8 cellular contexts compared by ENCODE assay signal in the genomic region with DNA sequence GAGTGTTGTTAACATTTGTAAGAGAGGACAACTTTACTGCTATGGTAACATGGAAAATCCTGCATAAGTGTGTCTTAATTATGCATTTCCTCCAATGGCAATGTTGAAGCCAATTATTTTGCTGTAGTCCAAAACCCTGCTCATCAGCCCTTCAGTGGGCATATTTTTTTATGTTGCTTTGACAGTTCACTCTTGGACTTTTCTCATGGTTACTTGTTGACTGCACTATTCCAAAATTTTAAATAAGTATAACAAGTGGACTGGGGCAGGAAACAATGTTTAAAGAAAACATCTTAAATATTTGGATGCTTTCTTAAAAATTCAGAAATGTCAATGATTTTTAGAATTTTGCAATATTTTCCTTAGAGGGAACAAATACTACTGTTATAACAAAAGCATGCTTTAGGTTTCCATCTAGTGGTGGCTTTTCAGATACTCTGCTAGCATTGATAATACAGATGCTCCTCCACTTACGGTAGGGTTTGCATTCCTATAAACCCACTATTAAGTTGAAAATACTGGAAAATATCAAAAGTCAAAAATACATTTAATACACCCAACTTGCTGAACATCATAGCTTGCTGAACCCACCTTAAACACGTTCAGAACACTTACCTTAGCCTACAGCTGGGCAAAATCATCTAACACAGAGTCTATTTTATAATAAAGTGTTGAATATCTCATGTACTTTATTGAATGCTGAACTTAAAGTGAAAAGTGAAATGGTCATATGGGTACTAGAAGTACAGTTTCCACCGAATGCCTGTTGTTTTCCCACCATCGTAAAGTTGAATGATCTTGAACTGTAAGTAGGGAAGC.
DNase-seq lines count a peak whose midpoint lies in the region; ATAC-seq and TF ChIP-seq lines count a peak whose summit lies in the region.

No MANE protein-coding gene starts in this region.

- H3K9me3 Mint-ChIP-seq in HFFc6: no peaks in the 10 kb centered on the region

- TF ChIP-seq CTCF in HFFc6 (IDR thresholded peaks at IDR 0.05) (peak; percentile 89), choroid plexus epithelial cell (conservative IDR thresholded peaks at IDR 0.05; ENCODE audit: low read depth, low read length) (peak; percentile 66)

- H3K4me3 Mint-ChIP-seq in HFFc6: no peak overlapping the region

- H3K27me3 Mint-ChIP-seq in HFFc6 (ENCODE audit: insufficient read depth): no peaks in the 10 kb centered on the region

- DNase-seq in NCI-H146 (lab: John Stamatoyannopoulos, UW) (peak; percentile 21), NCI-H146 treated with DMSO at 0.1 percent for 48 hours (lab: John Stamatoyannopoulos, UW; ENCODE audit: unreplicated experiment) (no peak), HFFc6 (peak; percentile 66), NCI-H345 treated with DMSO at 0.1 percent for 48 hours (lab: John Stamatoyannopoulos, UW; ENCODE audit: unreplicated experiment) (peak; percentile 28), choroid plexus epithelial cell (ENCODE audit: low read depth) (peak; percentile 81), midbrain (lab: John Stamatoyannopoulos, UW) (peak; percentile 53), NCI-H2081 treated with DMSO at 0.1 percent for 48 hours (lab: John Stamatoyannopoulos, UW) (no peak)

- ATAC-seq in HG03439 (IDR thresholded peaks at IDR 0.05; ENCODE audit: unreplicated experiment): no peak

- H3K27ac Mint-ChIP-seq in HFFc6: peak overlapping the region; percentile 36

- H3K4me1 Mint-ChIP-seq in HFFc6 (ENCODE audit: low read depth): peaks cover 58% of the 10 kb centered on the region

- H3K4me3 ChIP-seq in choroid plexus epithelial cell (ENCODE audit: low read depth, low read length): no peak overlapping the region

- no peaks in the 10 kb centered on the region for H3K36me3 Mint-ChIP-seq in HFFc6 (ENCODE audit: low read depth)

Comparison
In these comparisons a context has a peak if more than half of its experiments do, and no peak if none do; other contexts are left out.
1. DNase-seq: peak in NCI-H146 (single experiment), HFFc6 (single experiment), NCI-H345 treated with DMSO at 0.1 percent for 48 hours (single experiment), choroid plexus epithelial cell (single experiment) and midbrain (single experiment); none in NCI-H146 treated with DMSO at 0.1 percent for 48 hours (single experiment) and NCI-H2081 treated with DMSO at 0.1 percent for 48 hours (single experiment).